In genomic region chr9:3828495-3828894, GRCh38 we compare ENCODE assay signal across 1 cellular context.
TF ChIP-seq lines count a peak whose summit lies in the region.

No MANE protein-coding gene starts in this region.

TF ChIP-seq in GM23338, 12 proteins besides CTCF, POLR2A, EP300 and RAD21 (continued from another document):
- TF ChIP-seq ZNF462 (CRISPR knock-in tag; IDR thresholded peaks at IDR 0.05): no peak
- no peak for TF ChIP-seq NANOG (IDR thresholded peaks at IDR 0.05; ENCODE audit: borderline replicate concordance)
- TF ChIP-seq JUNB (IDR thresholded peaks at IDR 0.05; ENCODE audit: unreplicated experiment): no peak
- no peak for TF ChIP-seq EZH2phosphoT487 (IDR thresholded peaks at IDR 0.05; ENCODE audit: unreplicated experiment)
- no peak for TF ChIP-seq STAT1 (IDR thresholded peaks at IDR 0.05; ENCODE audit: unreplicated experiment)
- TF ChIP-seq CREB1 (CRISPR knock-in tag; IDR thresholded peaks at IDR 0.05; ENCODE audit: low read depth): no peak
- no peak for TF ChIP-seq ZNF331 (CRISPR knock-in tag; IDR thresholded peaks at IDR 0.05; ENCODE audit: low read depth)
- TF ChIP-seq ETS1 (IDR thresholded peaks at IDR 0.05): no peak
- TF ChIP-seq, protein P1, sequence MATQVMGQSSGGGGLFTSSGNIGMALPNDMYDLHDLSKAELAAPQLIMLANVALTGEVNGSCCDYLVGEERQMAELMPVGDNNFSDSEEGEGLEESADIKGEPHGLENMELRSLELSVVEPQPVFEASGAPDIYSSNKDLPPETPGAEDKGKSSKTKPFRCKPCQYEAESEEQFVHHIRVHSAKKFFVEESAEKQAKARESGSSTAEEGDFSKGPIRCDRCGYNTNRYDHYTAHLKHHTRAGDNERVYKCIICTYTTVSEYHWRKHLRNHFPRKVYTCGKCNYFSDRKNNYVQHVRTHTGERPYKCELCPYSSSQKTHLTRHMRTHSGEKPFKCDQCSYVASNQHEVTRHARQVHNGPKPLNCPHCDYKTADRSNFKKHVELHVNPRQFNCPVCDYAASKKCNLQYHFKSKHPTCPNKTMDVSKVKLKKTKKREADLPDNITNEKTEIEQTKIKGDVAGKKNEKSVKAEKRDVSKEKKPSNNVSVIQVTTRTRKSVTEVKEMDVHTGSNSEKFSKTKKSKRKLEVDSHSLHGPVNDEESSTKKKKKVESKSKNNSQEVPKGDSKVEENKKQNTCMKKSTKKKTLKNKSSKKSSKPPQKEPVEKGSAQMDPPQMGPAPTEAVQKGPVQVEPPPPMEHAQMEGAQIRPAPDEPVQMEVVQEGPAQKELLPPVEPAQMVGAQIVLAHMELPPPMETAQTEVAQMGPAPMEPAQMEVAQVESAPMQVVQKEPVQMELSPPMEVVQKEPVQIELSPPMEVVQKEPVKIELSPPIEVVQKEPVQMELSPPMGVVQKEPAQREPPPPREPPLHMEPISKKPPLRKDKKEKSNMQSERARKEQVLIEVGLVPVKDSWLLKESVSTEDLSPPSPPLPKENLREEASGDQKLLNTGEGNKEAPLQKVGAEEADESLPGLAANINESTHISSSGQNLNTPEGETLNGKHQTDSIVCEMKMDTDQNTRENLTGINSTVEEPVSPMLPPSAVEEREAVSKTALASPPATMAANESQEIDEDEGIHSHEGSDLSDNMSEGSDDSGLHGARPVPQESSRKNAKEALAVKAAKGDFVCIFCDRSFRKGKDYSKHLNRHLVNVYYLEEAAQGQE (IDR thresholded peaks at IDR 0.05; ENCODE audit: unreplicated experiment): no peak
- no peak for TF ChIP-seq ZNF114 (CRISPR knock-in tag; IDR thresholded peaks at IDR 0.05)
- no peak for TF ChIP-seq POLR2AphosphoS5 (IDR thresholded peaks at IDR 0.05; ENCODE audit: low read depth)
